8 cellular contexts compared by ENCODE assay signal in the genomic region with DNA sequence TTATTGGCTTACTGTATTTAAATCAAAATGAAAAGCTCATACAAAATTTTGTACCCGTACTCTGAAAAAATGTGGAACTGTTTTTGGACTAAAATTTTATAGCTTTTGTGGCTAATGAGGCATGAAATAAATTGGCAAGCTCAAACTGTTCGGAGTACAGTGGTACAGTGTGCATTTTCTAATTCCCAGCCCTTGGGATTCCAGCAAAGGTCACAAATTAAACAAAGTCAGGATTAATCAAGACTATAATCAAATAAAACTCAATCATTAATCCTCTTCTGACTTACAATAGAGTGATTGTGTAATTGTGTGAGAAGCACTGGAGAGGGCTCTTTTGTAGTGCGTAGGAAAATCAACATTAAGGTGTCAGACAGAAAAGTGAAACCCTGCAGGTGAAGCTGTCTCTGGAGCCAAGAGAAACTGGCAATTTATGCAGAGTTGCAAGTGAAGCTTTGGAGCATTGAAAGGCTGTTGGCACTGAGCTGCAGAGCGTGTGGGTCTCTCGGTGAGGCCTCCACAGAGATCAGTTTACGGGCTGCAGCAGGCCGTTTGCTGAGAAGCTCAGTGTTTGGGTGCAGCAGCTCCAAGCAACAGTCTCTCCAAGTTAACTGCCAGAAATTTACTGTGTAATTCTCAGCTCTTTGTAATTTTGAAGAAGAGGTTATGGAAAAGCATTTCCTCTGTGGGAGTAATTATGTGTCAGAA.
A peak's percentile ranks its signal among the peaks of the same experiment; 100 is the strongest.
DNase-seq lines count a peak whose midpoint lies in the region; ATAC-seq, FAIRE-seq and TF ChIP-seq lines count a peak whose summit lies in the region.

No MANE protein-coding gene starts in this region.

- FAIRE-seq in urothelium cell line (lab: Jason Lieb, UNC) = no peak
- no peak for FAIRE-seq in frontal cortex (lab: Jason Lieb, UNC)

- peak overlapping the region; percentile 11 for H3K4me3 ChIP-seq in astrocyte of the cerebellum (ENCODE audit: low read depth, low read length)

- ATAC-seq in HG02610 (IDR thresholded peaks at IDR 0.05; ENCODE audit: unreplicated experiment) = no peak

- no peak for TF ChIP-seq CTCF in astrocyte of the cerebellum (IDR thresholded peaks at IDR 0.05; ENCODE audit: low read depth, low read length, missing control alignments)

- DNase-seq in AG08396 (ENCODE audit: low spot score) (peak; percentile 43), NCI-H1105 treated with DMSO at 0.1 percent for 48 hours (lab: John Stamatoyannopoulos, UW) (peak; percentile 99), astrocyte of the cerebellum (ENCODE audit: low read depth) (peak; percentile 53), iris pigment epithelial cell (ENCODE audit: low read depth) (peak; percentile 36), urothelium cell line (ENCODE audit: low spot score) (peak; percentile 19), middle frontal gyrus (ENCODE audit: extremely low spot score, low spot score) (no peak), frontal cortex (ENCODE audit: low spot score in 2 of 2) (no peak)

- in situ Hi-C loops in astrocyte of the cerebellum (cut with HindIII; ENCODE audit: low sequenced_read_pairs) = no loop called here

Comparison
In these comparisons a context has a peak if more than half of its experiments do, and no peak if none do; other contexts are left out.
1. DNase-seq: peak in AG08396 (single experiment), NCI-H1105 treated with DMSO at 0.1 percent for 48 hours (single experiment), astrocyte of the cerebellum (single experiment), iris pigment epithelial cell (single experiment) and urothelium cell line (single experiment); none in middle frontal gyrus (single experiment) and frontal cortex (0 of 2).